Comparison of ENCODE assay signal across 18 cellular contexts in genomic region chr22:43587574-43587973, GRCh38.
DNase-seq lines count a peak whose midpoint lies in the region; TF ChIP-seq lines count a peak whose summit lies in the region.
"Had no signal": no experiment of that assay in that cellular context is flagged by ENCODE, and none has a peak within 500 bp of the region (broad histone marks: within the 10 kb centered on the region; RNA-seq: fewer than 3 reads in every experiment).

No MANE protein-coding gene starts in this region.

- no peaks in the 10 kb centered on the region for H3K4me1 ChIP-seq in MM.1S (ENCODE audit: low read length)

- no peaks in the 10 kb centered on the region for H4K20me1 ChIP-seq in MM.1S (ENCODE audit: insufficient read depth, low read length)

- no peak overlapping the region for H2AFZ ChIP-seq in MM.1S (ENCODE audit: low read length)

- no peaks in the 10 kb centered on the region for H3K79me2 ChIP-seq in MM.1S (ENCODE audit: low read length)

- H3K9ac ChIP-seq in MM.1S (ENCODE audit: low read length), result no peak overlapping the region
- H3K9ac ChIP-seq: SK-N-SH had no signal

- H3K27ac ChIP-seq in MM.1S (ENCODE audit: low read length), result no peak overlapping the region

- no peaks in the 10 kb centered on the region for H3F3A ChIP-seq in MM.1S (ENCODE audit: insufficient read depth, low read length)

- no peaks in the 10 kb centered on the region for H3K9me3 ChIP-seq in MM.1S (replicated peaks; ENCODE audit: insufficient read depth, low read length)
- H3K9me3 ChIP-seq: SK-N-SH had no signal

- no peak overlapping the region for H3K4me2 ChIP-seq in MM.1S (ENCODE audit: low read depth, low read length)
- H3K4me2 ChIP-seq: SK-N-SH had no signal

- DNase-seq in DMS53 (lab: John Stamatoyannopoulos, UW) (peak; percentile 44), M059J (ENCODE audit: low read depth) (peak; percentile 4), astrocyte of the spinal cord (ENCODE audit: low read depth, low spot score) (peak; percentile 1), glomerular visceral epithelial cell (ENCODE audit: extremely low spot score) (peak; percentile 1), ACHN (no peak), dedifferentiated amniotic fluid mesenchymal stem cell (ENCODE audit: extremely low spot score) (no peak), MM.1S (no peak), posterior vena cava (ENCODE audit: low spot score) (no peak)
- DNase-seq: AML-193, DMS153, HCEC 1CT, KBM-7, NCI-H1048, NCI-H146, NCI-H2081, NCI-H774, SHP77, SK-N-SH had no signal

- intact Hi-C loops in posterior vena cava (cut with DNase I), result no loop called here

- in situ Hi-C loops in astrocyte of the spinal cord (cut with HindIII; ENCODE audit: low sequenced_read_pairs), result no loop called here
- in situ Hi-C loops in ACHN (cut with HindIII; ENCODE audit: low pct_ligation_motif_present, low pct_unique_long_range_greater_than_20kb, low sequenced_read_pairs), result no loop called here

- no peaks in the 10 kb centered on the region for H3K36me3 ChIP-seq in MM.1S (replicated peaks; ENCODE audit: insufficient read depth, low read length)

- TF ChIP-seq CTCF in astrocyte of the spinal cord (IDR thresholded peaks at IDR 0.05; ENCODE audit: low read depth, low read length) (no peak), MM.1S (IDR thresholded peaks at IDR 0.05; ENCODE audit: low read length) (no peak)

- H3K4me3 ChIP-seq in astrocyte of the spinal cord (ENCODE audit: low read depth, low read length), result no peak overlapping the region
- no peak overlapping the region for H3K4me3 ChIP-seq in MM.1S (ENCODE audit: low read length)

- no peaks in the 10 kb centered on the region for H3K9me2 ChIP-seq in MM.1S (replicated peaks; ENCODE audit: insufficient read depth, low read length)
- H3K9me2 ChIP-seq: SK-N-SH had no signal

- H3K27me3 ChIP-seq in MM.1S (replicated peaks; ENCODE audit: insufficient read depth, low read length), result no peaks in the 10 kb centered on the region

Comparison
In these comparisons a context has a peak if more than half of its experiments do, and no peak if none do; other contexts are left out.
1. DNase-seq: peak in DMS53 (single experiment), M059J (single experiment), astrocyte of the spinal cord (single experiment) and glomerular visceral epithelial cell (single experiment); none in ACHN (single experiment), dedifferentiated amniotic fluid mesenchymal stem cell (single experiment), MM.1S (single experiment) and posterior vena cava (single experiment).